In genomic region chr6:167759912-167760311, GRCh38 we compare ENCODE assay signal across 29 cellular contexts.
"Had no signal": no experiment of that assay in that cellular context is flagged by ENCODE, and none has a peak within 500 bp of the region (broad histone marks: within the 10 kb centered on the region; RNA-seq: fewer than 3 reads in every experiment).

No MANE protein-coding gene starts in this region.

- H3K27ac Mint-ChIP-seq: activated CD4-positive, alpha-beta memory T cell treated with anti-CD3 and anti-CD28 coated beads for 36 hours; activated CD4-positive, alpha-beta T cell treated with anti-CD3 and anti-CD28 coated beads, Interleukin-2, amount 10 ng/mL, durations not matched to agents 24 days and 14 days; activated naive CD8-positive, alpha-beta T cell treated with anti-CD3 and anti-CD28 coated beads, Interleukin-2, amount 50 U/mL, for 24 hours; activated T-cell treated with anti-CD3 and anti-CD28 coated beads, Interleukin-2, amount 50 U/mL, for 24 hours; mesothelial cell of epicardium; naive thymus-derived CD4-positive, alpha-beta T cell; stimulated activated memory B cell treated with anti-CD40 and anti-IgM and Interleukin-4, amounts not matched to agents 10 μg/mL and 1 μg/mL and 100 μg/mL, for 72 hours; stimulated activated naive CD8-positive, alpha-beta T cell treated with anti-CD3 and anti-CD28 coated beads, Interleukin-15, amount 100 ng/mL, for 72 hours; T-helper 1 cell treated with Interleukin-12 subunit alpha and Interleukin-12 subunit beta and Interleukin-4 antibody, amounts not matched to agents 30 μg/mL and 1 μg/mL, for 36 hours had no signal

- H3K27ac ChIP-seq: epithelial cell of prostate, esophagus squamous epithelium, left lung, upper lobe of left lung, WERI-Rb-1 had no signal

- DNase-seq: activated CD4-positive, alpha-beta memory T cell treated with anti-CD3 and anti-CD28 coated beads for 36 hours; activated CD4-positive, alpha-beta T cell treated with anti-CD3 and anti-CD28 coated beads, Interleukin-2, amount 10 ng/mL, durations not matched to agents 24 days and 14 days; activated CD4-positive, CD25-positive, alpha-beta regulatory T cell treated with anti-CD3 and anti-CD28 coated beads, Interleukin-2, amount 50 U/mL, for 72 hours; activated CD8-positive, alpha-beta memory T cell treated with anti-CD3 and anti-CD28 coated beads, Interleukin-2, amount 50 U/mL, for 48 hours; activated gamma-delta T cell; activated naive CD4-positive, alpha-beta T cell treated with anti-CD3 and anti-CD28 coated beads, Interleukin-2, amount 50 U/mL, for 16 hours; activated naive CD8-positive, alpha-beta T cell treated with anti-CD3 and anti-CD28 coated beads, Interleukin-2, amount 50 U/mL, for 24 hours; activated T-cell treated with anti-CD3 and anti-CD28 coated beads, Interleukin-2, amount 50 U/mL, for 24 hours; amygdala; effector CD8-positive, alpha-beta T cell; esophagus squamous epithelium; foreskin melanocyte; naive thymus-derived CD4-positive, alpha-beta T cell; occipital lobe; small intestine; stimulated activated CD4-positive, alpha-beta T cell treated with anti-CD3 and anti-CD28 coated beads, Interleukin-1b, Interleukin-23, amount 100 ng/mL, for 48 hours; stimulated activated CD4-positive, alpha-beta T cell treated with anti-CD3 and anti-CD28 coated beads, Interleukin-4, amount 100 ng/mL, for 4 hours; stimulated activated CD8-positive, alpha-beta memory T cell treated with anti-CD3 and anti-CD28 coated beads, Interleukin-4, amount 100 ng/mL, for 48 hours; stimulated activated naive CD8-positive, alpha-beta T cell treated with anti-CD3 and anti-CD28 coated beads, Interleukin-15, amount 100 ng/mL, for 72 hours; substantia nigra; SW 1271; T-helper 9 cell; upper lobe of left lung; WERI-Rb-1 had no signal

- H3K36me3 Mint-ChIP-seq: activated CD4-positive, alpha-beta memory T cell treated with anti-CD3 and anti-CD28 coated beads for 36 hours; mesothelial cell of epicardium; naive thymus-derived CD4-positive, alpha-beta T cell; stimulated activated memory B cell treated with anti-CD40 and anti-IgM and Interleukin-4, amounts not matched to agents 10 μg/mL and 1 μg/mL and 100 μg/mL, for 72 hours had no signal

- ATAC-seq: activated naive CD8-positive, alpha-beta T cell treated with anti-CD3 and anti-CD28 coated beads, Interleukin-2, amount 50 U/mL, for 24 hours; naive thymus-derived CD4-positive, alpha-beta T cell; stimulated activated memory B cell treated with anti-CD40 and anti-IgM and Interleukin-4, amounts not matched to agents 10 μg/mL and 1 μg/mL and 100 μg/mL, for 72 hours had no signal

- H3K9me3 ChIP-seq: esophagus squamous epithelium, left lung, upper lobe of left lung had no signal

- H3K4me3 Mint-ChIP-seq: activated CD4-positive, alpha-beta memory T cell treated with anti-CD3 and anti-CD28 coated beads for 36 hours; activated CD4-positive, alpha-beta T cell treated with anti-CD3 and anti-CD28 coated beads, Interleukin-2, amount 10 ng/mL, durations not matched to agents 24 days and 14 days; activated naive CD8-positive, alpha-beta T cell treated with anti-CD3 and anti-CD28 coated beads, Interleukin-2, amount 50 U/mL, for 24 hours; activated T-cell treated with anti-CD3 and anti-CD28 coated beads, Interleukin-2, amount 50 U/mL, for 24 hours; mesothelial cell of epicardium; naive thymus-derived CD4-positive, alpha-beta T cell; stimulated activated memory B cell treated with anti-CD40 and anti-IgM and Interleukin-4, amounts not matched to agents 10 μg/mL and 1 μg/mL and 100 μg/mL, for 72 hours; stimulated activated naive CD8-positive, alpha-beta T cell treated with anti-CD3 and anti-CD28 coated beads, Interleukin-15, amount 100 ng/mL, for 72 hours; T-helper 1 cell treated with Interleukin-12 subunit alpha and Interleukin-12 subunit beta and Interleukin-4 antibody, amounts not matched to agents 30 μg/mL and 1 μg/mL, for 36 hours had no signal

- H3K9me3 Mint-ChIP-seq: activated CD4-positive, alpha-beta memory T cell treated with anti-CD3 and anti-CD28 coated beads for 36 hours; activated CD4-positive, alpha-beta T cell treated with anti-CD3 and anti-CD28 coated beads, Interleukin-2, amount 10 ng/mL, durations not matched to agents 24 days and 14 days; activated naive CD8-positive, alpha-beta T cell treated with anti-CD3 and anti-CD28 coated beads, Interleukin-2, amount 50 U/mL, for 24 hours; activated T-cell treated with anti-CD3 and anti-CD28 coated beads, Interleukin-2, amount 50 U/mL, for 24 hours; mesothelial cell of epicardium; naive thymus-derived CD4-positive, alpha-beta T cell; stimulated activated memory B cell treated with anti-CD40 and anti-IgM and Interleukin-4, amounts not matched to agents 10 μg/mL and 1 μg/mL and 100 μg/mL, for 72 hours; stimulated activated naive CD8-positive, alpha-beta T cell treated with anti-CD3 and anti-CD28 coated beads, Interleukin-15, amount 100 ng/mL, for 72 hours; T-helper 1 cell treated with Interleukin-12 subunit alpha and Interleukin-12 subunit beta and Interleukin-4 antibody, amounts not matched to agents 30 μg/mL and 1 μg/mL, for 36 hours had no signal

- H3K27me3 ChIP-seq: esophagus squamous epithelium, left lung, upper lobe of left lung had no signal

- H3K4me1 Mint-ChIP-seq: activated CD4-positive, alpha-beta T cell treated with anti-CD3 and anti-CD28 coated beads, Interleukin-2, amount 10 ng/mL, durations not matched to agents 24 days and 14 days; activated naive CD8-positive, alpha-beta T cell treated with anti-CD3 and anti-CD28 coated beads, Interleukin-2, amount 50 U/mL, for 24 hours; naive thymus-derived CD4-positive, alpha-beta T cell; stimulated activated memory B cell treated with anti-CD40 and anti-IgM and Interleukin-4, amounts not matched to agents 10 μg/mL and 1 μg/mL and 100 μg/mL, for 72 hours; stimulated activated naive CD8-positive, alpha-beta T cell treated with anti-CD3 and anti-CD28 coated beads, Interleukin-15, amount 100 ng/mL, for 72 hours had no signal

- H3K4me3 ChIP-seq: esophagus squamous epithelium, left lung, upper lobe of left lung had no signal

- H3K36me3 ChIP-seq: esophagus squamous epithelium, left lung, upper lobe of left lung, WERI-Rb-1 had no signal
